ENCODE assay signal across 10 cellular contexts in genomic region chr5:151270599-151270998, GRCh38. TPM values are rescaled to one million over a fixed set of nuclear protein-coding genes. Genes with fewer than 3 reads are reported as not detected.
A peak's percentile ranks its signal among the peaks of the same experiment; 100 is the strongest.
DNase-seq lines count a peak whose midpoint lies in the region; ATAC-seq, FAIRE-seq and TF ChIP-seq lines count a peak whose summit lies in the region.
"Had no signal": no experiment of that assay in that cellular context is flagged by ENCODE, and none has a peak within 500 bp of the region (broad histone marks: within the 10 kb centered on the region; RNA-seq: fewer than 3 reads in every experiment).

No MANE protein-coding gene starts in this region.

- ATAC-seq in A549 (peak in 1 of 2 experiments; percentile 65; a peak in 3 of 6 replicates), GM18909 (IDR thresholded peaks at IDR 0.05; ENCODE audit: poor library complexity, unreplicated experiment) (peak; percentile 89), HG02840 (IDR thresholded peaks at IDR 0.05; ENCODE audit: low FRiP score, unreplicated experiment) (peak; percentile 89)

- TF ChIP-seq POLR2A in A549 (IDR thresholded peaks at IDR 0.05; ENCODE audit: low read length), result no peak

- 4% methylated on average over 1 of the region's 1 CpG for WGBS in A549 (ENCODE audit: missing lambda C conversion rate)

- TF ChIP-seq RAD21 in A549 (conservative IDR thresholded peaks at IDR 0.05 in 1 of 2, IDR thresholded peaks at IDR 0.05 in 1 of 2), result no peak

- H3K9ac ChIP-seq in Karpas-422 (ENCODE audit: low read length), result no peak overlapping the region

- H3K79me2 ChIP-seq in Karpas-422 (ENCODE audit: low read length), result no peaks in the 10 kb centered on the region

- H2AFZ ChIP-seq in Karpas-422 (ENCODE audit: low read length), result no peak overlapping the region

- H3K27ac Mint-ChIP-seq in activated T-helper 1 cell treated with anti-CD3 and anti-CD28 coated beads, Interleukin-12 subunit alpha, Interleukin-12 subunit beta, Interleukin-2, Interleukin-4 antibody, amounts not matched to agents 30 ng/mL and 10 ng/mL and 1 ng/mL, durations not matched to agents 14 hours and 24 hours and 36 hours, result no peak overlapping the region

- peaks cover 2% of the 10 kb centered on the region for H3K27me3 Mint-ChIP-seq in activated T-helper 1 cell treated with anti-CD3 and anti-CD28 coated beads, Interleukin-12 subunit alpha, Interleukin-12 subunit beta, Interleukin-2, Interleukin-4 antibody, amounts not matched to agents 30 ng/mL and 10 ng/mL and 1 ng/mL, durations not matched to agents 14 hours and 24 hours and 36 hours (ENCODE audit: insufficient read depth)

- TF ChIP-seq EP300 in A549 (IDR thresholded peaks at IDR 0.05), result no peak

- no peaks in the 10 kb centered on the region for H3K9me3 Mint-ChIP-seq in activated T-helper 1 cell treated with anti-CD3 and anti-CD28 coated beads, Interleukin-12 subunit alpha, Interleukin-12 subunit beta, Interleukin-2, Interleukin-4 antibody, amounts not matched to agents 30 ng/mL and 10 ng/mL and 1 ng/mL, durations not matched to agents 14 hours and 24 hours and 36 hours

- H3K36me3 ChIP-seq in Karpas-422 (ENCODE audit: insufficient read depth, low read length), result peaks cover 31% of the 10 kb centered on the region; the same call in 1 of the 2 replicates

- POLR2A ChIA-PET in A549 (lab: Yijun Ruan, JAX), result no interaction called here

- no peaks in the 10 kb centered on the region for H3K9me3 ChIP-seq in A549
- H3K9me3 ChIP-seq in Karpas-422 (ENCODE audit: low read length), result no peaks in the 10 kb centered on the region

- no peak overlapping the region for H3K27ac ChIP-seq in A549
- no peak overlapping the region for H3K27ac ChIP-seq in coronary artery
- H3K27ac ChIP-seq in Karpas-422 (ENCODE audit: low read length), result no peak overlapping the region
- H3K27ac ChIP-seq: C4-2B, SK-N-MC had no signal

- CTCF ChIA-PET in A549 (lab: Yijun Ruan, JAX), result interaction anchor here (1.1 kb wide), 1 partner anchor 12 kb away, joined by 3 read pairs; no protein-coding TSS in a partner anchor

- H3K4me1 Mint-ChIP-seq in activated T-helper 1 cell treated with anti-CD3 and anti-CD28 coated beads, Interleukin-12 subunit alpha, Interleukin-12 subunit beta, Interleukin-2, Interleukin-4 antibody, amounts not matched to agents 30 ng/mL and 10 ng/mL and 1 ng/mL, durations not matched to agents 14 hours and 24 hours and 36 hours (ENCODE audit: low read depth), result no peaks in the 10 kb centered on the region

- H3K4me3 Mint-ChIP-seq in activated T-helper 1 cell treated with anti-CD3 and anti-CD28 coated beads, Interleukin-12 subunit alpha, Interleukin-12 subunit beta, Interleukin-2, Interleukin-4 antibody, amounts not matched to agents 30 ng/mL and 10 ng/mL and 1 ng/mL, durations not matched to agents 14 hours and 24 hours and 36 hours, result no peak overlapping the region

- no peaks in the 10 kb centered on the region for H3K27me3 ChIP-seq in Karpas-422 (ENCODE audit: low read length)

- intact Hi-C loops in activated T-helper 1 cell treated with anti-CD3 and anti-CD28 coated beads, Interleukin-12 subunit alpha, Interleukin-12 subunit beta, Interleukin-2, Interleukin-4 antibody, amounts not matched to agents 30 ng/mL and 10 ng/mL and 1 ng/mL, durations not matched to agents 14 hours and 24 hours and 36 hours (cut with micrococcal nuclease), result loop anchor here (1.0 to 5.0 kb wide), 4 partner anchors 17 to 177 kb away; partner anchors contain the start of genes GM2A and SLC36A1

- H3K9me2 ChIP-seq in Karpas-422 (replicated peaks; ENCODE audit: insufficient read depth, low read length), result no peaks in the 10 kb centered on the region

- H3K4me3 ChIP-seq in A549 (no peak overlapping the region), coronary artery (no peak overlapping the region), Karpas-422 (ENCODE audit: low read length) (no peak overlapping the region)
- H3K4me3 ChIP-seq: SK-N-MC had no signal

- peaks cover 14% of the 10 kb centered on the region for H3K36me3 Mint-ChIP-seq in activated T-helper 1 cell treated with anti-CD3 and anti-CD28 coated beads, Interleukin-12 subunit alpha, Interleukin-12 subunit beta, Interleukin-2, Interleukin-4 antibody, amounts not matched to agents 30 ng/mL and 10 ng/mL and 1 ng/mL, durations not matched to agents 14 hours and 24 hours and 36 hours (ENCODE audit: low read depth)

- no peaks in the 10 kb centered on the region for H3K4me1 ChIP-seq in A549
- peaks cover 5% of the 10 kb centered on the region for H3K4me1 ChIP-seq in Karpas-422 (ENCODE audit: low read length)

- TF ChIP-seq CTCF in A549 (IDR thresholded peaks at IDR 0.05) (no peak), coronary artery (IDR thresholded peaks at IDR 0.05) (no peak)

- no peaks in the 10 kb centered on the region; the same call in 1 of the 2 replicates for H4K20me1 ChIP-seq in Karpas-422 (ENCODE audit: insufficient read depth, low read depth, low read length)

- no peak for FAIRE-seq in A549 (lab: Jason Lieb, UNC)

- DNase-seq in A549 (ENCODE audit: low read depth in 1 of 2, low spot score in 1 of 2) (peak; percentile 21 to 35), coronary artery (ENCODE audit: low spot score) (no peak), Karpas-422 (no peak)
- peak; percentile 12 for DNase-seq in activated T-helper 1 cell treated with anti-CD3 and anti-CD28 coated beads, Interleukin-12 subunit alpha, Interleukin-12 subunit beta, Interleukin-2, Interleukin-4 antibody, amounts not matched to agents 30 ng/mL and 10 ng/mL and 1 ng/mL, durations not matched to agents 14 hours and 24 hours and 36 hours (ENCODE audit: low spot score)
- no peak for DNase-seq in stimulated activated CD4-positive, alpha-beta T cell treated with anti-CD3 and anti-CD28 coated beads, Interleukin-4, amount 100 ng/mL, for 1 hour
- DNase-seq in central memory CD4-positive, alpha-beta T cell, result no peak

- H3K4me2 ChIP-seq in A549 (no peak overlapping the region), Karpas-422 (ENCODE audit: low read depth, low read length, poor library complexity, severe bottlenecking) (no peak overlapping the region)

TF ChIP-seq in A549, 52 proteins besides CTCF, POLR2A, EP300 and RAD21:
- TF ChIP-seq FOSL2 (IDR thresholded peaks at IDR 0.05) (no peak), FOSL2 (CRISPR knock-in tag; IDR thresholded peaks at IDR 0.05) (peak; percentile 10; the same call in 1 of the 2 replicates), HOXB5 (CRISPR knock-in tag; IDR thresholded peaks at IDR 0.05) (no peak)
TF ChIP-seq in A549: peak in this region for 1.

RNA-seq across cellular contexts. Expression of gene GM2A, which starts 17.6 kb away (rescaled TPM):
- polyA plus RNA-seq in A549 (2011; rRNA removed) (9.6 and 13.8 TPM in 2 replicates), A549 (2017; fragmentation: RNase III; extraction: RNeasy Plus Mini Kit Qiagen cat#74134 plus additional on column Dnase treatment) (16.4 to 17.4 TPM (median 17.2 TPM) in 3 replicates)
- polyA plus RNA-seq in A549 (2012; cell fraction: cytosol; rRNA removed), result 5.9 and 7.8 TPM in 2 replicates
- polyA plus RNA-seq in A549 (2012; cell fraction: nucleus; rRNA removed), result 3.9 and 5.2 TPM in 2 replicates
- polyA minus RNA-seq in A549 (2011; rRNA and poly(A)+ RNA removed), result 12.8 and 14.3 TPM in 2 replicates
- total RNA-seq in activated T-helper 1 cell treated with anti-CD3 and anti-CD28 coated beads, Interleukin-12 subunit alpha, Interleukin-12 subunit beta, Interleukin-2, Interleukin-4 antibody, amounts not matched to agents 30 ng/mL and 10 ng/mL and 1 ng/mL, durations not matched to agents 14 hours and 24 hours and 36 hours, result 16.9 and 21.1 TPM in 2 replicates
- total RNA-seq in Karpas-422 (2014; rRNA removed; shearing (Covaris generic); ENCODE audit: low replicate concordance), result 132 and 133 TPM in 2 replicates

RNA-seq across cellular contexts. Expression of gene SLC36A3, which starts 33.0 kb away (rescaled TPM):
- polyA plus RNA-seq in A549 (2011; rRNA removed) (not detected in 2 replicates), A549 (2017; fragmentation: RNase III; extraction: RNeasy Plus Mini Kit Qiagen cat#74134 plus additional on column Dnase treatment) (not detected in 3 replicates)
- polyA plus RNA-seq in A549 (2012; cell fraction: cytosol; rRNA removed), result not detected in 2 replicates
- polyA plus RNA-seq in A549 (2012; cell fraction: nucleus; rRNA removed), result not detected in 2 replicates
- not detected in 2 replicates for polyA minus RNA-seq in A549 (2011; rRNA and poly(A)+ RNA removed)
- not detected in 2 replicates for total RNA-seq in activated T-helper 1 cell treated with anti-CD3 and anti-CD28 coated beads, Interleukin-12 subunit alpha, Interleukin-12 subunit beta, Interleukin-2, Interleukin-4 antibody, amounts not matched to agents 30 ng/mL and 10 ng/mL and 1 ng/mL, durations not matched to agents 14 hours and 24 hours and 36 hours
- total RNA-seq in Karpas-422 (2014; rRNA removed; shearing (Covaris generic); ENCODE audit: low replicate concordance), result not detected in 2 replicates

RNA-seq across cellular contexts. Expression of gene CCDC69, which starts 46.7 kb away (rescaled TPM):
- 3.0 and 3.2 TPM in 2 replicates for polyA plus RNA-seq in A549 (2011; rRNA removed)
- 0.91 and 2.1 TPM in 2 replicates for polyA plus RNA-seq in A549 (2012; cell fraction: cytosol; rRNA removed)
- 0.42 and 0.49 TPM in 2 replicates for polyA plus RNA-seq in A549 (2012; cell fraction: nucleus; rRNA removed)
- 2.1 to 3.1 TPM (median 2.9 TPM) in 3 replicates for polyA plus RNA-seq in A549 (2017; fragmentation: RNase III; extraction: RNeasy Plus Mini Kit Qiagen cat#74134 plus additional on column Dnase treatment)
- 1.4 and 2.8 TPM in 2 replicates for polyA minus RNA-seq in A549 (2011; rRNA and poly(A)+ RNA removed)
- 24.3 and 25.4 TPM in 2 replicates for total RNA-seq in activated T-helper 1 cell treated with anti-CD3 and anti-CD28 coated beads, Interleukin-12 subunit alpha, Interleukin-12 subunit beta, Interleukin-2, Interleukin-4 antibody, amounts not matched to agents 30 ng/mL and 10 ng/mL and 1 ng/mL, durations not matched to agents 14 hours and 24 hours and 36 hours
- 241 and 291 TPM in 2 replicates for total RNA-seq in Karpas-422 (2014; rRNA removed; shearing (Covaris generic); ENCODE audit: low replicate concordance)

Comparison
In these comparisons a context has a peak if more than half of its experiments do, and no peak if none do; other contexts are left out.
1. DNase-seq: peak in A549 (2 of 2) and activated T-helper 1 cell treated with anti-CD3 and anti-CD28 coated beads, Interleukin-12 subunit alpha, Interleukin-12 subunit beta, Interleukin-2, Interleukin-4 antibody, amounts not matched to agents 30 ng/mL and 10 ng/mL and 1 ng/mL, durations not matched to agents 14 hours and 24 hours and 36 hours (single experiment); none in stimulated activated CD4-positive, alpha-beta T cell treated with anti-CD3 and anti-CD28 coated beads, Interleukin-4, amount 100 ng/mL, for 1 hour (single experiment), coronary artery (single experiment), Karpas-422 (single experiment) and central memory CD4-positive, alpha-beta T cell (single experiment).